Comparison of ENCODE assay signal across 8 cellular contexts in the genomic region with DNA sequence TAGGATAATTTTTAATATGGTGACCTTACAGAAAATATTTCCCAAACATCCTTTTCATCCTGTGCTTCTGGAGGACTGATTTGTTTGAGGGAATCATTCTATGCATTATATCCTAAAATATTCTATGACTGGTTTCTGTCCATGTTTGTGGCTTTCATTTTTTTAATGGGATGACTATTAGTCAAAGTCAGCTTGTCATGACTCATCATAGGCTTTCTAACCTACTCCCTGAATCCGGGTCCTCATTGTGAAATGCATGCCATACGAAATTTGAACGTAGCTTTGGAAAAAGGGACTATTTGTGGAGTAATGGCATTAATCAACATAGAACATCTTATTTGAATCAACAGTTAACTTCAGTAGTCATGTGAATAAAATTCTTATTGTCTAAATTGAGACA. TPM values are rescaled to one million over a fixed set of nuclear protein-coding genes. Genes with fewer than 3 reads are reported as not detected.
DNase-seq lines count a peak whose midpoint lies in the region; ATAC-seq and TF ChIP-seq lines count a peak whose summit lies in the region.
"Had no signal": no experiment of that assay in that cellular context is flagged by ENCODE, and none has a peak within 500 bp of the region (broad histone marks: within the 10 kb centered on the region; RNA-seq: fewer than 3 reads in every experiment).

No MANE protein-coding gene starts in this region.

- H3K36me3 Mint-ChIP-seq in T-helper 17 cell (ENCODE audit: low read depth) (peaks cover 11% of the 10 kb centered on the region), memory B cell (peaks cover 20% of the 10 kb centered on the region)
- H3K36me3 Mint-ChIP-seq in CD8-positive, alpha-beta T cell: peaks cover 47% of the 10 kb centered on the region

- H3K27ac ChIP-seq in CD8-positive, alpha-beta T cell (ENCODE audit: low read depth, low read length): no peak overlapping the region
- H3K27ac ChIP-seq: cardiac muscle cell had no signal

- POLR2A ChIA-PET in CD8-positive, alpha-beta T cell (lab: Charles Lee): no interaction called here

- H3K27me3 Mint-ChIP-seq in T-helper 17 cell (no peaks in the 10 kb centered on the region), memory B cell (no peaks in the 10 kb centered on the region)
- no peaks in the 10 kb centered on the region for H3K27me3 Mint-ChIP-seq in CD8-positive, alpha-beta T cell (ENCODE audit: low read depth)

- intact Hi-C loops in CD8-positive, alpha-beta T cell (cut with DNase I, micrococcal nuclease): no loop called here

- H3K9me3 Mint-ChIP-seq in memory B cell: no peaks in the 10 kb centered on the region
- no peaks in the 10 kb centered on the region for H3K9me3 Mint-ChIP-seq in CD8-positive, alpha-beta T cell

- H3K27ac Mint-ChIP-seq in T-helper 17 cell (peak overlapping the region; percentile 87), memory B cell (peak overlapping the region; percentile 88)
- H3K27ac Mint-ChIP-seq in CD8-positive, alpha-beta T cell: no peak overlapping the region

- ATAC-seq in T-helper 17 cell (no peak), memory B cell (ENCODE audit: low read depth) (no peak), GM21447 (IDR thresholded peaks at IDR 0.05; ENCODE audit: unreplicated experiment) (no peak), HG03354 (IDR thresholded peaks at IDR 0.05; ENCODE audit: poor library complexity, severe bottlenecking, unreplicated experiment) (no peak)
- ATAC-seq in CD8-positive, alpha-beta T cell: no peak

- H3K4me1 Mint-ChIP-seq in T-helper 17 cell: peaks cover 10% of the 10 kb centered on the region
- H3K4me1 Mint-ChIP-seq in memory B cell: peaks cover 13% of the 10 kb centered on the region
- H3K4me1 Mint-ChIP-seq in CD8-positive, alpha-beta T cell (ENCODE audit: low read depth): no peaks in the 10 kb centered on the region

- CTCF ChIA-PET in CD8-positive, alpha-beta T cell (lab: Charles Lee): interaction anchor here (1.8 kb wide), 1 partner anchor 9 kb away, joined by 4 read pairs; no protein-coding TSS in a partner anchor

- H3K4me3 Mint-ChIP-seq in T-helper 17 cell (no peak overlapping the region), memory B cell (no peak overlapping the region)
- no peak overlapping the region for H3K4me3 Mint-ChIP-seq in CD8-positive, alpha-beta T cell

- TF ChIP-seq CTCF in CD8-positive, alpha-beta T cell (IDR thresholded peaks at IDR 0.05): no peak

- no peaks in the 10 kb centered on the region for H3K9me3 ChIP-seq in T-helper 17 cell (ENCODE audit: control insufficient read depth, low read length, poor library complexity, severe bottlenecking)
- H3K9me3 ChIP-seq in CD8-positive, alpha-beta T cell (ENCODE audit: low read length): no peaks in the 10 kb centered on the region

- peaks cover 4% of the 10 kb centered on the region for H3K36me3 ChIP-seq in CD8-positive, alpha-beta T cell (ENCODE audit: insufficient read depth, low read length)

- H3K27me3 ChIP-seq in CD8-positive, alpha-beta T cell (ENCODE audit: insufficient read depth, low read length): no peaks in the 10 kb centered on the region
- H3K27me3 ChIP-seq: cardiac muscle cell had no signal

- no peaks in the 10 kb centered on the region for H3K4me1 ChIP-seq in CD8-positive, alpha-beta T cell (ENCODE audit: insufficient read depth, low read length)

- no peak overlapping the region for H3K4me3 ChIP-seq in CD8-positive, alpha-beta T cell (ENCODE audit: low read depth, low read length)
- H3K4me3 ChIP-seq: cardiac muscle cell had no signal

- DNase-seq in EL: peak; percentile 90
- DNase-seq in T-helper 17 cell: no peak
- no peak for DNase-seq in memory B cell (ENCODE audit: low spot score in 2 of 2)
- no peak for DNase-seq in CD8-positive, alpha-beta T cell
- DNase-seq: NCI-H1417 had no signal

RNA-seq across cellular contexts. Expression of gene TCTN2, which starts 10.6 kb away (rescaled TPM):
- total RNA-seq in T-helper 17 cell: 1 to 10 TPM; 5.1 to 6.0 TPM
- 1 to 10 TPM; 1.9 to 3.3 TPM for total RNA-seq in CD8-positive, alpha-beta T cell

RNA-seq across cellular contexts. Expression of gene GTF2H3, which starts 26.7 kb away (rescaled TPM):
- total RNA-seq in T-helper 17 cell: 10 to 100 TPM; 14.6 to 17.1 TPM
- total RNA-seq in CD8-positive, alpha-beta T cell: 10 to 100 TPM; 11.8 to 15.2 TPM

RNA-seq across cellular contexts. Expression of gene EIF2B1, which starts 26.8 kb away (rescaled TPM):
- total RNA-seq in T-helper 17 cell: 10 to 100 TPM; 43.0 to 45.6 TPM
- 10 to 100 TPM; 35.9 to 40.0 TPM for total RNA-seq in CD8-positive, alpha-beta T cell

RNA-seq across cellular contexts. Expression of gene ATP6V0A2, which starts 51.8 kb away (rescaled TPM):
- total RNA-seq in T-helper 17 cell: 10 to 100 TPM; 34.9 to 38.3 TPM
- total RNA-seq in CD8-positive, alpha-beta T cell: 10 to 100 TPM; 26.1 to 32.1 TPM

RNA-seq across cellular contexts. Expression of gene DDX55, which starts 58.4 kb away (rescaled TPM):
- 10 to 100 TPM; 22.7 to 26.0 TPM for total RNA-seq in T-helper 17 cell
- 10 to 100 TPM; 41.1 to 44.5 TPM for total RNA-seq in CD8-positive, alpha-beta T cell
